In the genomic region with DNA sequence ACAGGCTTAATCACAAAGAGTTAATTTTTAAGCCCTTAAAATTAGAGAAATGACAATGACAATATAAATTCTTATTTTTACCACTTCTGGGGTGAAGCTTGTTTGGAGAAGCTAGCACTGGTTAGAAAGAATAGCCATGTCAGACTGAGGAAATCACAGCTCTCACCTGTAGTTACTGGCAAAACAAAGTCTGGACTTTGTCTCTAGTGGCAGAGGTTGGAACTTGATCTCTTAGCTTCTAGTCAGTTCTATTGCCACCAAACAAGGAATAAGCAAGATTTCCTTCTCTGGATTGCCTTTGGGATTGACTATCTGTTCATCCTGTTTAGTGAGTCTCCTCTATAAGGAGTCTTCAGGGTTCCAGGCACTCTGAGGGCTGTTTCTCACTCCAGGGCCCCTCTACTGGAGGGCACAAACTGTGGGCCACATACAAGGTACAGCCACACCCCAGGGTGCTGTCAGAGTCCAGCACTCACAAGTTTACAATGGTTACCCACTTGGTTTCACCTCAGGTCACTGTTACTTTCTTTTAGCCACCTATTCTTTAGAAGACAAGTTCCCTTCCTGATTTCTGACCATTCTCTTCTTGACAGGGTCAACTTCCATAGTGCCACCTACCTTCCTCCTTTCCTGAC, we compare ENCODE assay signal across 11 cellular contexts.
A peak's percentile ranks its signal among the peaks of the same experiment; 100 is the strongest.
DNase-seq lines count a peak whose midpoint lies in the region; ATAC-seq and TF ChIP-seq lines count a peak whose summit lies in the region.
"Had no signal": no experiment of that assay in that cellular context is flagged by ENCODE, and none has a peak within 500 bp of the region (broad histone marks: within the 10 kb centered on the region; RNA-seq: fewer than 3 reads in every experiment).

No MANE protein-coding gene starts in this region.

- no peak overlapping the region for H3K4me3 ChIP-seq in GM06990 (replicated peaks; ENCODE audit: low read depth, low read length)
- no peak overlapping the region for H3K4me3 ChIP-seq in fibroblast of the aortic adventitia (ENCODE audit: low read depth, low read length)

- DNase-seq in GM06990 (ENCODE audit: extremely low read depth, insufficient read length) (no peak), fibroblast of the aortic adventitia (ENCODE audit: low read depth) (no peak), renal cortical epithelial cell (ENCODE audit: low read depth) (peak; percentile 19), cortex of kidney (lab: John Stamatoyannopoulos, UW) (no peak), NCI-H2107 treated with DMSO at 0.1 percent for 48 hours (lab: John Stamatoyannopoulos, UW; ENCODE audit: unreplicated experiment) (no peak)
- no peak for DNase-seq in stimulated activated CD4-positive, alpha-beta T cell treated with anti-CD3 and anti-CD28 coated beads, Interleukin-15, amount 100 ng/mL, for 24 hours
- DNase-seq: activated CD4-positive, alpha-beta T cell treated with anti-CD3 and anti-CD28 coated beads, Interleukin-2, amount 50 U/mL, for 1 hour; effector CD4-positive, alpha-beta T cell; islet precursor cell had no signal

- ATAC-seq in SK-N-SH treated with all-trans-retinoic acid at 6 μM for 48 hours (peak; percentile 44; the same call in 2 of the 3 replicates), HG02623 (IDR thresholded peaks at IDR 0.05; ENCODE audit: unreplicated experiment) (no peak)

- TF ChIP-seq CTCF in GM06990 (IDR thresholded peaks at IDR 0.05; ENCODE audit: insufficient read depth, low read length, poor library complexity, severe bottlenecking) (peak; percentile 2), fibroblast of the aortic adventitia (IDR thresholded peaks at IDR 0.05; ENCODE audit: insufficient read depth, low read length) (peak; percentile 44)

- H3K27me3 ChIP-seq in GM06990 (replicated peaks; ENCODE audit: control insufficient read depth, insufficient read depth, low read length) = no peaks in the 10 kb centered on the region

- H3K36me3 ChIP-seq in GM06990 (ENCODE audit: control insufficient read depth, insufficient read depth, low read length) = no peaks in the 10 kb centered on the region

TF ChIP-seq in SK-N-SH treated with all-trans-retinoic acid at 6 μM for 48 hours, 23 proteins besides CTCF, POLR2A, EP300 and RAD21:
- TF ChIP-seq GLIS3 (CRISPR knock-in tag; IDR thresholded peaks at IDR 0.05) (no peak), ARNTL (CRISPR knock-in tag; IDR thresholded peaks at IDR 0.05; ENCODE audit: borderline replicate concordance, low read depth) (no peak), PATZ1 (CRISPR knock-in tag; IDR thresholded peaks at IDR 0.05; ENCODE audit: borderline replicate concordance) (no peak), RARB (CRISPR knock-in tag; IDR thresholded peaks at IDR 0.05) (no peak)
TF ChIP-seq in SK-N-SH treated with all-trans-retinoic acid at 6 μM for 48 hours: peak in this region for 0.
